Comparison of ENCODE assay signal across 11 cellular contexts in genomic region chr3:73546961-73547360, GRCh38.
DNase-seq lines count a peak whose midpoint lies in the region; ATAC-seq and TF ChIP-seq lines count a peak whose summit lies in the region.
"Had no signal": no experiment of that assay in that cellular context is flagged by ENCODE, and none has a peak within 500 bp of the region (broad histone marks: within the 10 kb centered on the region; RNA-seq: fewer than 3 reads in every experiment).

No MANE protein-coding gene starts in this region.

- POLR2A ChIA-PET in CD8-positive, alpha-beta memory T cell (lab: Charles Lee), result no interaction called here

- no peaks in the 10 kb centered on the region for H3K4me1 Mint-ChIP-seq in CD8-positive, alpha-beta memory T cell

- H3K9me3 Mint-ChIP-seq in CD8-positive, alpha-beta memory T cell, result peaks cover 0 to 2% (median 0%) of the 10 kb centered on the region in 5 donors
- H3K9me3 Mint-ChIP-seq: type B pancreatic cell had no signal

- no peak for TF ChIP-seq CTCF in cardiac fibroblast (IDR thresholded peaks at IDR 0.05; ENCODE audit: low read depth, low read length)
- TF ChIP-seq CTCF in left lung (IDR thresholded peaks at IDR 0.05), result no peak
- TF ChIP-seq CTCF in transverse colon (IDR thresholded peaks at IDR 0.05), result no peak

- ATAC-seq in left lung (peak; percentile 58), HG03571 (IDR thresholded peaks at IDR 0.05; ENCODE audit: unreplicated experiment) (no peak)
- ATAC-seq: HCT116 had no signal

- H3K27me3 ChIP-seq in left lung (no peaks in the 10 kb centered on the region), transverse colon (no peaks in the 10 kb centered on the region)
- no peaks in the 10 kb centered on the region for H3K27me3 ChIP-seq in CD8-positive, alpha-beta memory T cell (ENCODE audit: insufficient read depth, low read length, poor library complexity, severe bottlenecking)
- H3K27me3 ChIP-seq: adrenal gland had no signal

- H3K4me1 ChIP-seq in left lung (no peaks in the 10 kb centered on the region), transverse colon (peaks cover 6 to 55% (median 20%) of the 10 kb centered on the region in 4 donors)
- no peaks in the 10 kb centered on the region for H3K4me1 ChIP-seq in CD8-positive, alpha-beta memory T cell (ENCODE audit: insufficient read depth, low read length)

- TF ChIP-seq POLR2A in transverse colon (IDR thresholded peaks at IDR 0.05), result no peak

- no peaks in the 10 kb centered on the region for H3K36me3 Mint-ChIP-seq in CD8-positive, alpha-beta memory T cell

- CTCF ChIA-PET in CD8-positive, alpha-beta memory T cell (lab: Charles Lee), result no interaction called here

- no peak overlapping the region for H3K27ac Mint-ChIP-seq in CD8-positive, alpha-beta memory T cell
- H3K27ac Mint-ChIP-seq: type B pancreatic cell had no signal

- in situ Hi-C loops in transverse colon (cut with MboI; ENCODE audit: low pct_ligation_motif_present in 1 of 4, low pct_unique_long_range_greater_than_20kb in 1 of 4, low sequenced_read_pairs in 3 of 4), result no loop called here

- TF ChIP-seq EP300 in transverse colon (IDR thresholded peaks at IDR 0.05; ENCODE audit: low read depth), result no peak

- no peak overlapping the region for H3K4me3 Mint-ChIP-seq in CD8-positive, alpha-beta memory T cell
- H3K4me3 Mint-ChIP-seq: type B pancreatic cell had no signal

- H3K27ac ChIP-seq in left lung, result peak overlapping the region in 1 of 2 donors; percentile 65
- peak overlapping the region; percentile 68 to 80 (median 75) for H3K27ac ChIP-seq in transverse colon
- no peak overlapping the region for H3K27ac ChIP-seq in CD8-positive, alpha-beta memory T cell (ENCODE audit: low read depth, low read length)

- no peaks in the 10 kb centered on the region for H3K27me3 Mint-ChIP-seq in CD8-positive, alpha-beta memory T cell
- H3K27me3 Mint-ChIP-seq: type B pancreatic cell had no signal

- no peaks in the 10 kb centered on the region for H3K36me3 ChIP-seq in left lung
- H3K36me3 ChIP-seq in transverse colon, result no peaks in the 10 kb centered on the region
- no peaks in the 10 kb centered on the region for H3K36me3 ChIP-seq in CD8-positive, alpha-beta memory T cell (ENCODE audit: insufficient read depth, low read length)
- H3K36me3 ChIP-seq: adrenal gland had no signal

- intact Hi-C loops in left lung (cut with DNase I), result no loop called here
- intact Hi-C loops in transverse colon (cut with DNase I; ENCODE audit: low total_unique reads), result no loop called here

- 44 to 54% methylated on average over 1 to 3 of the region's 3 CpGs for WGBS in transverse colon (ENCODE audit: low coverage in 1 of 2), 2 donors

- H3K9me3 ChIP-seq in left lung (no peaks in the 10 kb centered on the region), transverse colon (no peaks in the 10 kb centered on the region)
- H3K9me3 ChIP-seq in CD8-positive, alpha-beta memory T cell (ENCODE audit: low read length), result no peaks in the 10 kb centered on the region
- H3K9me3 ChIP-seq: adrenal gland had no signal

- DNase-seq in HS-27A (ENCODE audit: low read depth), result peak; percentile 86
- DNase-seq in cardiac fibroblast (ENCODE audit: low read depth in 2 of 2), result peak; percentile 69 to 73
- no peak for DNase-seq in left lung
- DNase-seq in transverse colon, result no peak
- DNase-seq in CD8-positive, alpha-beta memory T cell, result no peak
- DNase-seq in stimulated activated CD4-positive, alpha-beta T cell treated with anti-CD3 and anti-CD28 coated beads, Interleukin-2, amount 100 ng/mL, for 24 hours, result no peak
- DNase-seq: adrenal gland, head of caudate nucleus had no signal

- H3K4me3 ChIP-seq in cardiac fibroblast (replicated peaks in 1 of 2; ENCODE audit: low read depth in 2 of 2, low read length in 2 of 2), result no peak overlapping the region
- no peak overlapping the region for H3K4me3 ChIP-seq in left lung
- H3K4me3 ChIP-seq in transverse colon, result no peak overlapping the region
- H3K4me3 ChIP-seq in CD8-positive, alpha-beta memory T cell (ENCODE audit: low read length), result no peak overlapping the region
- H3K4me3 ChIP-seq: adrenal gland had no signal

Comparison
In these comparisons a context has a peak if more than half of its experiments do, and no peak if none do; other contexts are left out.
1. DNase-seq: peak in HS-27A (single experiment) and cardiac fibroblast (2 of 2); none in left lung (0 of 2), transverse colon (single experiment), CD8-positive, alpha-beta memory T cell (0 of 5) and stimulated activated CD4-positive, alpha-beta T cell treated with anti-CD3 and anti-CD28 coated beads, Interleukin-2, amount 100 ng/mL, for 24 hours (0 of 2).